ENCODE assay signal across 1 cellular context in genomic region chr14:68922886-68923285, GRCh38.
TF ChIP-seq lines count a peak whose summit lies in the region.

No MANE protein-coding gene starts in this region.

TF ChIP-seq in GM23338, 12 proteins besides CTCF, POLR2A, EP300 and RAD21 (continued from another document):
- no peak for TF ChIP-seq REST (IDR thresholded peaks at IDR 0.05; ENCODE audit: unreplicated experiment)
- no peak for TF ChIP-seq POLR2AphosphoS5 (IDR thresholded peaks at IDR 0.05; ENCODE audit: low read depth)
- TF ChIP-seq ZNF462 (CRISPR knock-in tag; IDR thresholded peaks at IDR 0.05) = no peak
- no peak for TF ChIP-seq EZH2 (IDR thresholded peaks at IDR 0.05; ENCODE audit: low read depth, unreplicated experiment)
